9 cellular contexts compared by ENCODE assay signal in the genomic region with DNA sequence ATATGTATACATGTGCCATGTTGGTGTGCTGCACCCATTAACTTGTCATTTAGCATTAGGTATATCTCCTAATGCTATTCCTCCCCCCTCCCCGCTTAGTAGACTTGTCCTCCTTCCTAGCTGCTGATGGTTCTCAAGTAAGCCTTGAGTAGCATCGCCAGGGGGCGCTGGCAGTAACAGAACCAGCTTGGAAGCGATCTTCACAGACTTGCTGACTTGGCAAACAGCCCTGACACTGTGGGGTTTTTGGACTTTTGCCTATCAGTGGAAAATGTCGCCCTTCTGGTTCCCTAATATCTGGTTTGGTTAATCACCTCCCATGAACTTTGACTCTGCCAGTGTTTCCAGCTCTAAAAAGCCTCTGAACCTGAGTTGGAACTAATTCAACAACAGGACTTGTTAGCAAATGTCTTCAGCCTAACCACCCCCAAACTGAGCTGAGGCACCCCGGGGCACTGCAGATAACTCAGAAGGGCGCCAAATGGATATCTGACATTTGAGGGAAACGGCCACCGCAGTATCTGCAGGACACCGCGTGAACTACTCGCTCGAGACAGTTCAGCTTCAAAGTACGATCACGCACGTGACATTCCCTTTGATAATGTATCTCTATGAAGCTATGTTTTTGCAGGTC. TPM values are rescaled to one million over a fixed set of nuclear protein-coding genes. Genes with fewer than 3 reads are reported as not detected.
DNase-seq lines count a peak whose midpoint lies in the region; ATAC-seq and TF ChIP-seq lines count a peak whose summit lies in the region.
"Had no signal": no experiment of that assay in that cellular context is flagged by ENCODE, and none has a peak within 500 bp of the region (broad histone marks: within the 10 kb centered on the region; RNA-seq: fewer than 3 reads in every experiment).

No MANE protein-coding gene starts in this region.

- POLR2A ChIA-PET in SK-N-SH (lab: Yijun Ruan, JAX) = interaction anchor here (1.1 to 1.4 kb wide), 3 partner anchors 34 to 107 kb away, joined by 3 to 4 read pairs (median 4); a partner anchor contains a TSS

- H2AFZ ChIP-seq in SK-N-SH (ENCODE audit: low read depth) = no peak overlapping the region

- peaks cover 6% of the 10 kb centered on the region in 2 experiments; a peak in 2 of 4 replicates for H3K4me1 ChIP-seq in SK-N-SH (ENCODE audit: control insufficient read depth in 1 of 2, insufficient read depth in 2 of 2, low read depth in 1 of 2, low read length in 1 of 2)
- peaks cover 10% of the 10 kb centered on the region for H3K4me1 ChIP-seq in ovary (ENCODE audit: insufficient read depth)
- peaks cover 19% of the 10 kb centered on the region for H3K4me1 ChIP-seq in testis

- H3F3A ChIP-seq in SK-N-SH (replicated peaks; ENCODE audit: insufficient read depth) = peaks cover 38% of the 10 kb centered on the region

- ATAC-seq in HG03571 (IDR thresholded peaks at IDR 0.05; ENCODE audit: unreplicated experiment) = no peak

- TF ChIP-seq EP300 in SK-N-SH (IDR thresholded peaks at IDR 0.05; ENCODE audit: borderline replicate concordance in 1 of 2, low read depth in 1 of 2, low read length in 1 of 2) (no peak), ovary (IDR thresholded peaks at IDR 0.05) (no peak)

- H3K4me3 ChIP-seq in SK-N-SH (ENCODE audit: low read depth in 2 of 2, low read length in 1 of 2) (no peak overlapping the region; a peak in 1 of 4 replicates), ovary (no peak overlapping the region), testis (no peak overlapping the region)

- peaks cover 17% of the 10 kb centered on the region; the same call in 1 of the 2 replicates for H4K20me1 ChIP-seq in SK-N-SH (ENCODE audit: insufficient read depth)

- intact Hi-C loops in ovary (cut with DNase I) = loop anchor here (2.0 to 10.0 kb wide), 5 partner anchors 40 to 110 kb away; a partner anchor contains a TSS
- intact Hi-C loops in testis (cut with DNase I; ENCODE audit: low total_unique reads) = no loop called here

- no peak overlapping the region; the same call in 1 of the 2 replicates for H3K4me2 ChIP-seq in SK-N-SH

- peaks cover 16% of the 10 kb centered on the region for H3K4me1 Mint-ChIP-seq in activated naive CD4-positive, alpha-beta T cell treated with anti-CD3 and anti-CD28 coated beads, Interleukin-2, amount 10 ng/mL, durations not matched to agents 7 days and 5 days

- no peaks in the 10 kb centered on the region for H3K27me3 Mint-ChIP-seq in activated naive CD4-positive, alpha-beta T cell treated with anti-CD3 and anti-CD28 coated beads, Interleukin-2, amount 10 ng/mL, durations not matched to agents 7 days and 5 days

- no peaks in the 10 kb centered on the region for H3K9me3 ChIP-seq in SK-N-SH
- H3K9me3 ChIP-seq in ovary = no peaks in the 10 kb centered on the region
- no peaks in the 10 kb centered on the region for H3K9me3 ChIP-seq in testis

- TF ChIP-seq CTCF in SK-N-SH (IDR thresholded peaks at IDR 0.05) (peak; percentile 71), ovary (IDR thresholded peaks at IDR 0.05) (peak; percentile 54 to 87 (median 84)), testis (IDR thresholded peaks at IDR 0.05) (peak; percentile 71 to 76 (median 73))

- H3K9me3 Mint-ChIP-seq in activated naive CD4-positive, alpha-beta T cell treated with anti-CD3 and anti-CD28 coated beads, Interleukin-2, amount 10 ng/mL, durations not matched to agents 7 days and 5 days = no peaks in the 10 kb centered on the region

- no peaks in the 10 kb centered on the region for H3K9me2 ChIP-seq in SK-N-SH

- no peaks in the 10 kb centered on the region for H3K27me3 ChIP-seq in SK-N-SH (ENCODE audit: insufficient read depth)
- no peaks in the 10 kb centered on the region for H3K27me3 ChIP-seq in ovary
- H3K27me3 ChIP-seq in testis = no peaks in the 10 kb centered on the region

- no peak overlapping the region for H3K27ac Mint-ChIP-seq in activated naive CD4-positive, alpha-beta T cell treated with anti-CD3 and anti-CD28 coated beads, Interleukin-2, amount 10 ng/mL, durations not matched to agents 7 days and 5 days

- peak; percentile 83 for DNase-seq in GM03348 (ENCODE audit: low spot score)
- DNase-seq in NCI-H1105 treated with DMSO at 0.1 percent for 48 hours (lab: John Stamatoyannopoulos, UW) = peak; percentile 82
- DNase-seq in SK-N-SH = peak; percentile 67
- peak; percentile 95 for DNase-seq in activated naive CD4-positive, alpha-beta T cell treated with anti-CD3 and anti-CD28 coated beads, Interleukin-2, amount 10 ng/mL, durations not matched to agents 7 days and 5 days
- peak; percentile 85 for DNase-seq in globus pallidus (ENCODE audit: low spot score)
- DNase-seq in ovary = peak; percentile 89 to 94 (median 92)
- DNase-seq in testis = peak; percentile 97

- H3K27ac ChIP-seq in SK-N-SH (ENCODE audit: low read depth in 2 of 2, low read length in 1 of 2) (peak overlapping the region in 1 of 2 experiments; percentile 63; a peak in 2 of 4 replicates), ovary (peak overlapping the region in 1 of 2 donors; percentile 35), testis (peak overlapping the region in 1 of 2 donors; percentile 56)

- H3K4me3 Mint-ChIP-seq in activated naive CD4-positive, alpha-beta T cell treated with anti-CD3 and anti-CD28 coated beads, Interleukin-2, amount 10 ng/mL, durations not matched to agents 7 days and 5 days = no peak overlapping the region

- peaks cover 4% of the 10 kb centered on the region; the same call in 1 of the 2 replicates for H3K79me2 ChIP-seq in SK-N-SH (ENCODE audit: insufficient read depth)

- CTCF ChIA-PET in SK-N-SH (lab: Yijun Ruan, JAX) = interaction anchor here (0.8 to 4.1 kb wide), 30 partner anchors 10 to 117 kb away, joined by 3 to 51 read pairs (median 4); a partner anchor contains a TSS
- CTCF ChIA-PET in activated naive CD4-positive, alpha-beta T cell treated with anti-CD3 and anti-CD28 coated beads, Interleukin-2, amount 10 ng/mL, durations not matched to agents 7 days and 5 days (lab: Charles Lee) = interaction anchor here (0.7 to 4.6 kb wide), 39 partner anchors 10 to 151 kb away, joined by 3 to 116 read pairs (median 4); a partner anchor contains a TSS

- H3K36me3 ChIP-seq in SK-N-SH (replicated peaks in 1 of 2; ENCODE audit: control insufficient read depth in 1 of 2, insufficient read depth in 2 of 2, low read length in 1 of 2) (peaks cover 16 to 43% of the 10 kb centered on the region in 2 experiments), ovary (no peaks in the 10 kb centered on the region), testis (ENCODE audit: low read depth, missing control alignments) (no peaks in the 10 kb centered on the region)

- H3K9ac ChIP-seq in SK-N-SH = no peak overlapping the region

- WGBS in SK-N-SH (ENCODE audit: low lambda C conversion rate) = 38% methylated on average over 8 of the region's 16 CpGs
- 7 to 12% (median 10%) methylated on average over 16 of the region's 16 CpGs for WGBS in ovary, 3 donors
- WGBS in testis, 2 donors = 25 to 42% methylated on average over 16 of the region's 16 CpGs

- H3K36me3 Mint-ChIP-seq in activated naive CD4-positive, alpha-beta T cell treated with anti-CD3 and anti-CD28 coated beads, Interleukin-2, amount 10 ng/mL, durations not matched to agents 7 days and 5 days = peaks cover 23% of the 10 kb centered on the region

- peak; percentile 78 for TF ChIP-seq RAD21 in SK-N-SH (IDR thresholded peaks at IDR 0.05; ENCODE audit: low read length)

- TF ChIP-seq POLR2A in ovary (IDR thresholded peaks at IDR 0.05) = no peak
- no peak for TF ChIP-seq POLR2A in testis (IDR thresholded peaks at IDR 0.05)

TF ChIP-seq in SK-N-SH, 30 proteins besides CTCF, POLR2A, EP300 and RAD21 (continues in another document):
- TF ChIP-seq NFIC (IDR thresholded peaks at IDR 0.05; ENCODE audit: borderline replicate concordance) (peak; percentile 63; the same call in 1 of the 2 replicates), MXI1 (IDR thresholded peaks at IDR 0.05; ENCODE audit: low read depth, low read length) (no peak), SMC3 (IDR thresholded peaks at IDR 0.05; ENCODE audit: low read depth, low read length) (peak; percentile 85), TAF1 (IDR thresholded peaks at IDR 0.05; ENCODE audit: borderline replicate concordance, low read depth, low read length) (no peak)
- TF ChIP-seq, protein P1, sequence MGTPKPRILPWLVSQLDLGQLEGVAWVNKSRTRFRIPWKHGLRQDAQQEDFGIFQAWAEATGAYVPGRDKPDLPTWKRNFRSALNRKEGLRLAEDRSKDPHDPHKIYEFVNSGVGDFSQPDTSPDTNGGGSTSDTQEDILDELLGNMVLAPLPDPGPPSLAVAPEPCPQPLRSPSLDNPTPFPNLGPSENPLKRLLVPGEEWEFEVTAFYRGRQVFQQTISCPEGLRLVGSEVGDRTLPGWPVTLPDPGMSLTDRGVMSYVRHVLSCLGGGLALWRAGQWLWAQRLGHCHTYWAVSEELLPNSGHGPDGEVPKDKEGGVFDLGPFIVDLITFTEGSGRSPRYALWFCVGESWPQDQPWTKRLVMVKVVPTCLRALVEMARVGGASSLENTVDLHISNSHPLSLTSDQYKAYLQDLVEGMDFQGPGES (IDR thresholded peaks at IDR 0.05; ENCODE audit: low read depth, low read length) = no peak
- TF ChIP-seq, protein P2, sequence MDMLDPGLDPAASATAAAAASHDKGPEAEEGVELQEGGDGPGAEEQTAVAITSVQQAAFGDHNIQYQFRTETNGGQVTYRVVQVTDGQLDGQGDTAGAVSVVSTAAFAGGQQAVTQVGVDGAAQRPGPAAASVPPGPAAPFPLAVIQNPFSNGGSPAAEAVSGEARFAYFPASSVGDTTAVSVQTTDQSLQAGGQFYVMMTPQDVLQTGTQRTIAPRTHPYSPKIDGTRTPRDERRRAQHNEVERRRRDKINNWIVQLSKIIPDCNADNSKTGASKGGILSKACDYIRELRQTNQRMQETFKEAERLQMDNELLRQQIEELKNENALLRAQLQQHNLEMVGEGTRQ (IDR thresholded peaks at IDR 0.05; ENCODE audit: borderline replicate concordance, low read depth, low read length) = no peak

RNA-seq across cellular contexts. Expression of a gene that starts 15.4 kb away (rescaled TPM):
- polyA plus RNA-seq in SK-N-SH (2012; rRNA removed) = 0.08 TPM in 1 of 2 replicates, not detected in the other
- not detected in 2 replicates for polyA plus RNA-seq in SK-N-SH (2012; cell fraction: cytosol; rRNA removed)
- 0.10 TPM in 1 of 2 replicates, not detected in the other for polyA plus RNA-seq in SK-N-SH (2012; cell fraction: nucleus; rRNA removed)
- under 1 TPM in 1 of 7 donors, not detected in 6; 0.12 TPM for total RNA-seq in ovary
- not detected for polyA plus RNA-seq in ovary
- 10 to 100 TPM; 15.5 to 47.4 TPM for total RNA-seq in testis
- polyA plus RNA-seq in testis (ENCODE audit: insufficient read depth, low read depth, low replicate concordance) = 72.0 TPM
- total RNA-seq: temporal lobe had no signal

RNA-seq across cellular contexts. Expression of a gene that starts 39.5 kb away (rescaled TPM):
- polyA plus RNA-seq in SK-N-SH (2012; rRNA removed) (11.9 and 13.7 TPM in 2 replicates), ovary (1 to 10 TPM; 2.4 to 7.0 TPM), testis (ENCODE audit: insufficient read depth, low read depth, low replicate concordance) (24.9 TPM)
- polyA plus RNA-seq in SK-N-SH (2012; cell fraction: cytosol; rRNA removed) = 4.4 and 7.2 TPM in 2 replicates
- polyA plus RNA-seq in SK-N-SH (2012; cell fraction: nucleus; rRNA removed) = 51.1 and 59.6 TPM in 2 replicates
- total RNA-seq in ovary (10 to 100 TPM in 6 of 7 donors, 1 to 10 TPM in 1; 4.1 to 19.8 (median 13.0) TPM), testis (10 to 100 TPM; 12.4 to 14.6 TPM)

RNA-seq across cellular contexts. Expression of a gene that starts 55.6 kb away (rescaled TPM):
- polyA plus RNA-seq in SK-N-SH (2012; rRNA removed) = 1.5 and 2.8 TPM in 2 replicates
- polyA plus RNA-seq in SK-N-SH (2012; cell fraction: cytosol; rRNA removed) = 1.6 and 2.7 TPM in 2 replicates
- polyA plus RNA-seq in SK-N-SH (2012; cell fraction: nucleus; rRNA removed) = 7.1 and 9.0 TPM in 2 replicates
- 10 to 100 TPM in 2 of 7 donors, 1 to 10 TPM in 5; 3.7 to 24.0 (median 6.1) TPM for total RNA-seq in ovary
- polyA plus RNA-seq in ovary = 1 to 10 TPM; 2.1 to 7.1 TPM
- total RNA-seq in testis = 10 to 100 TPM; 11.1 to 15.8 TPM
- 13.9 TPM for polyA plus RNA-seq in testis (ENCODE audit: insufficient read depth, low read depth, low replicate concordance)

Comparison
In these comparisons a context has a peak if more than half of its experiments do, and no peak if none do; other contexts are left out.
1. RNA of a gene that starts 15.4 kb away (polyA plus RNA-seq): 72.0 TPM in testis (single experiment); 0.08 to 0.10 TPM in SK-N-SH and not detected in ovary; every median in the first group is over 10 times any median in the second.
2. Peak in every context shown above with its lines, with median percentiles within 50 percentile points of each other: DNase-seq and CTCF ChIP-seq.